ENCODE assay signal across 1 cellular context in the genomic region with DNA sequence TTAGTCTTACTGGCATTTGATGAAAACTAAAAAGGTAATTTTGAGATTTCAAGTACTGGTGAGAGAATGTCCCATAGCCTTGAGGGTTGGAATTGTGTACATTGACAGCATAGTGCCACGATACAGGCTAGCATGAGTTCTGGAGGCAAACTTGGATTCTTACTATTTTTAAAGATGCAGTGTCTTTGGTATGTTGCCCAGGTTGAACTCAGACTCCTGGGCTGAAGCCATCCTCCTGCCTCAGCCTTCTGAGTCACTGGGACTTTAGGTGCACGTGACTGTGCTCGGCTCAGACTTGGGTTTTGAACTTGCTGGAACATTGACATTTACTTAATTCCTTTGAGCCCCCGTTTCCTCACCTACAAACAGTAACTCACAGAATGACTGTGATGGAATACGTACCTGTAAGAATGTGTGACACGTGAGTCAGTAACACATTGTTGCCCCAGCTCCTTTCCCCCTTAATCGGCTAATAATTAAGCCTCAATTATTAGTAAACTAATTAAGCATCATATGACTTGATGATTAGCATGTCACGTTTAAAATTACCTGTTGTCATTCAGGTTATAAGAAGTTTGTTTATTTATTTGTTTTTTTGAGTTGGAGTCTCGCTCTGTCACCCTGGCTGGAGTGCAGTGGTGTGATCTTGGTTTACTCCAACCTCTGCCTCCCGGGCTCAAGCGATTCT.
TF ChIP-seq lines count a peak whose summit lies in the region.

No MANE protein-coding gene starts in this region.

TF ChIP-seq in A549, 52 proteins besides CTCF, POLR2A, EP300 and RAD21 (continued from another document):
- TF ChIP-seq, protein P1, sequence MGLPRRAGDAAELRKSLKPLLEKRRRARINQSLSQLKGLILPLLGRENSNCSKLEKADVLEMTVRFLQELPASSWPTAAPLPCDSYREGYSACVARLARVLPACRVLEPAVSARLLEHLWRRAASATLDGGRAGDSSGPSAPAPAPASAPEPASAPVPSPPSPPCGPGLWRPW (IDR thresholded peaks at IDR 0.05): no peak
- TF ChIP-seq FOXS1 (CRISPR knock-in tag; IDR thresholded peaks at IDR 0.05) (no peak), HEYL (CRISPR knock-in tag; IDR thresholded peaks at IDR 0.05) (no peak), BHLHE40 (IDR thresholded peaks at IDR 0.05; ENCODE audit: low read depth, low read length) (peak; percentile 45; the same call in 1 of the 2 replicates), MAFK (IDR thresholded peaks at IDR 0.05; ENCODE audit: partially characterized antibody) (no peak), FOSL2 (IDR thresholded peaks at IDR 0.05) (no peak), FOSL2 (CRISPR knock-in tag; IDR thresholded peaks at IDR 0.05) (peak; percentile 43), CBX8 (IDR thresholded peaks at IDR 0.05) (no peak), HOXB5 (CRISPR knock-in tag; IDR thresholded peaks at IDR 0.05) (no peak), EHF (CRISPR knock-in tag; IDR thresholded peaks at IDR 0.05) (no peak), ZFP36 (IDR thresholded peaks at IDR 0.05; ENCODE audit: borderline replicate concordance, partially characterized antibody) (no peak), SREBF2 (IDR thresholded peaks at IDR 0.05) (no peak), ZSCAN20 (CRISPR knock-in tag; IDR thresholded peaks at IDR 0.05) (no peak)
- TF ChIP-seq, protein P2, sequence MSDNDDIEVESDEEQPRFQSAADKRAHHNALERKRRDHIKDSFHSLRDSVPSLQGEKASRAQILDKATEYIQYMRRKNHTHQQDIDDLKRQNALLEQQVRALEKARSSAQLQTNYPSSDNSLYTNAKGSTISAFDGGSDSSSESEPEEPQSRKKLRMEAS (IDR thresholded peaks at IDR 0.05): no peak
- TF ChIP-seq, protein P3, sequence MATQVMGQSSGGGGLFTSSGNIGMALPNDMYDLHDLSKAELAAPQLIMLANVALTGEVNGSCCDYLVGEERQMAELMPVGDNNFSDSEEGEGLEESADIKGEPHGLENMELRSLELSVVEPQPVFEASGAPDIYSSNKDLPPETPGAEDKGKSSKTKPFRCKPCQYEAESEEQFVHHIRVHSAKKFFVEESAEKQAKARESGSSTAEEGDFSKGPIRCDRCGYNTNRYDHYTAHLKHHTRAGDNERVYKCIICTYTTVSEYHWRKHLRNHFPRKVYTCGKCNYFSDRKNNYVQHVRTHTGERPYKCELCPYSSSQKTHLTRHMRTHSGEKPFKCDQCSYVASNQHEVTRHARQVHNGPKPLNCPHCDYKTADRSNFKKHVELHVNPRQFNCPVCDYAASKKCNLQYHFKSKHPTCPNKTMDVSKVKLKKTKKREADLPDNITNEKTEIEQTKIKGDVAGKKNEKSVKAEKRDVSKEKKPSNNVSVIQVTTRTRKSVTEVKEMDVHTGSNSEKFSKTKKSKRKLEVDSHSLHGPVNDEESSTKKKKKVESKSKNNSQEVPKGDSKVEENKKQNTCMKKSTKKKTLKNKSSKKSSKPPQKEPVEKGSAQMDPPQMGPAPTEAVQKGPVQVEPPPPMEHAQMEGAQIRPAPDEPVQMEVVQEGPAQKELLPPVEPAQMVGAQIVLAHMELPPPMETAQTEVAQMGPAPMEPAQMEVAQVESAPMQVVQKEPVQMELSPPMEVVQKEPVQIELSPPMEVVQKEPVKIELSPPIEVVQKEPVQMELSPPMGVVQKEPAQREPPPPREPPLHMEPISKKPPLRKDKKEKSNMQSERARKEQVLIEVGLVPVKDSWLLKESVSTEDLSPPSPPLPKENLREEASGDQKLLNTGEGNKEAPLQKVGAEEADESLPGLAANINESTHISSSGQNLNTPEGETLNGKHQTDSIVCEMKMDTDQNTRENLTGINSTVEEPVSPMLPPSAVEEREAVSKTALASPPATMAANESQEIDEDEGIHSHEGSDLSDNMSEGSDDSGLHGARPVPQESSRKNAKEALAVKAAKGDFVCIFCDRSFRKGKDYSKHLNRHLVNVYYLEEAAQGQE (IDR thresholded peaks at IDR 0.05): no peak
